1 cellular context compared by ENCODE assay signal in genomic region chr13:30727491-30728350, GRCh38.
A peak's percentile ranks its signal among the peaks of the same experiment; 100 is the strongest.
TF ChIP-seq lines count a peak whose summit lies in the region.

No MANE protein-coding gene starts in this region.

TF ChIP-seq in HEK293, 187 proteins besides CTCF, POLR2A, EP300 and RAD21 (continued from another document):
- TF ChIP-seq, protein P1, sequence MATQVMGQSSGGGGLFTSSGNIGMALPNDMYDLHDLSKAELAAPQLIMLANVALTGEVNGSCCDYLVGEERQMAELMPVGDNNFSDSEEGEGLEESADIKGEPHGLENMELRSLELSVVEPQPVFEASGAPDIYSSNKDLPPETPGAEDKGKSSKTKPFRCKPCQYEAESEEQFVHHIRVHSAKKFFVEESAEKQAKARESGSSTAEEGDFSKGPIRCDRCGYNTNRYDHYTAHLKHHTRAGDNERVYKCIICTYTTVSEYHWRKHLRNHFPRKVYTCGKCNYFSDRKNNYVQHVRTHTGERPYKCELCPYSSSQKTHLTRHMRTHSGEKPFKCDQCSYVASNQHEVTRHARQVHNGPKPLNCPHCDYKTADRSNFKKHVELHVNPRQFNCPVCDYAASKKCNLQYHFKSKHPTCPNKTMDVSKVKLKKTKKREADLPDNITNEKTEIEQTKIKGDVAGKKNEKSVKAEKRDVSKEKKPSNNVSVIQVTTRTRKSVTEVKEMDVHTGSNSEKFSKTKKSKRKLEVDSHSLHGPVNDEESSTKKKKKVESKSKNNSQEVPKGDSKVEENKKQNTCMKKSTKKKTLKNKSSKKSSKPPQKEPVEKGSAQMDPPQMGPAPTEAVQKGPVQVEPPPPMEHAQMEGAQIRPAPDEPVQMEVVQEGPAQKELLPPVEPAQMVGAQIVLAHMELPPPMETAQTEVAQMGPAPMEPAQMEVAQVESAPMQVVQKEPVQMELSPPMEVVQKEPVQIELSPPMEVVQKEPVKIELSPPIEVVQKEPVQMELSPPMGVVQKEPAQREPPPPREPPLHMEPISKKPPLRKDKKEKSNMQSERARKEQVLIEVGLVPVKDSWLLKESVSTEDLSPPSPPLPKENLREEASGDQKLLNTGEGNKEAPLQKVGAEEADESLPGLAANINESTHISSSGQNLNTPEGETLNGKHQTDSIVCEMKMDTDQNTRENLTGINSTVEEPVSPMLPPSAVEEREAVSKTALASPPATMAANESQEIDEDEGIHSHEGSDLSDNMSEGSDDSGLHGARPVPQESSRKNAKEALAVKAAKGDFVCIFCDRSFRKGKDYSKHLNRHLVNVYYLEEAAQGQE (tag by site-specific recombination; IDR thresholded peaks at IDR 0.05), result 0 out of 2 replicates have a peak, but pooled peaks have one; percentile 15
- TF ChIP-seq ZNF670 (tag by site-specific recombination; IDR thresholded peaks at IDR 0.05; ENCODE audit: low read depth), result no peak
- no peak for TF ChIP-seq ZNF585B (tag by site-specific recombination; IDR thresholded peaks at IDR 0.05)
- TF ChIP-seq ZNF112 (tag by site-specific recombination; IDR thresholded peaks at IDR 0.05), result no peak
- TF ChIP-seq BCL6B (tag by site-specific recombination; IDR thresholded peaks at IDR 0.05), result no peak
